ENCODE assay signal across 1 cellular context in the genomic region with DNA sequence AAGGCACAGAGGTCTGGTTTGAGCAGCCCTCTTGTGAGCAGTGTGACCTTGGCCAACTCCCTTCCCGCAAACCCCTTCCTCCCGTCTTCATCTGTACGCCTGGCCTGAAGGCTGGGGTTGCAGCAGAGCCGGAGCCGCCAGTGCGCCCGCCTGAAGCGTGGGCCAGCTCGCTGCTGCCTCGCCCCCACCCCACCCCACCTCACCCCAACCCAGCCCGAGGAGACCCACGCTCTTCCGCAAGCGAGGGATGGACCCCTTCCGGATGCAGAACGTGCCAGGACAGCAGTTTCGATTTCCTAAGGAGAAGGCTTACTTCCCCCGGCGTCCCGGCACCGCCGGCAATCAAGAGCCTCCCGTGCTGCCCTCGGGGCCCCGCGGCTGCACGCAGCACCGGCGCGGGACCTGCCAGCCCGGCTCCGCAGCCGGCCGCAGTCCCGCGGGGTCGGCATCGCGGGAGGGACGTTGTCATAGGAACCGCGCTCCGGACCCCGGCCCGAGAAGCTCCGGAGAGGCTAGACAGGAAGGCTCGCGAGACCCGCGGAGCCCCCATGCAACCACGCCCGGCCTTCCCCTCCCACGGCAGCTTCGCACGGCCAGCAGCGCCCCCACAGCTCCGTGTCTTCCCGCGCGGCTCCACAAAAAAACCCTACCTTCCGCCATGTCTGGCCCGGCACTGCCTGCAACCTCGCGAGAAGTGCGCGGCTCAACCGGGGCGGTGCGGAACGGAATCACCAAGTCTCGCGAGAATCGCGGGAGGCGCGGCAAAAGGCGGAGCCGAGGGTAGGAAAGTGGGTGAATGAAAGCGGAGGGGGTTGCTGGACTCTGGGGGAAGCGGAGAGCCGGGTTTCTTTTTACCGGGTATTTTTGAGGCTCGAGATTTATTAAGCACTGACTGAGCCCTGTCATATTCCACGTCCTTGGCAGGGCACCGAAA.
TF ChIP-seq lines count a peak whose summit lies in the region.

A gene with protein sequence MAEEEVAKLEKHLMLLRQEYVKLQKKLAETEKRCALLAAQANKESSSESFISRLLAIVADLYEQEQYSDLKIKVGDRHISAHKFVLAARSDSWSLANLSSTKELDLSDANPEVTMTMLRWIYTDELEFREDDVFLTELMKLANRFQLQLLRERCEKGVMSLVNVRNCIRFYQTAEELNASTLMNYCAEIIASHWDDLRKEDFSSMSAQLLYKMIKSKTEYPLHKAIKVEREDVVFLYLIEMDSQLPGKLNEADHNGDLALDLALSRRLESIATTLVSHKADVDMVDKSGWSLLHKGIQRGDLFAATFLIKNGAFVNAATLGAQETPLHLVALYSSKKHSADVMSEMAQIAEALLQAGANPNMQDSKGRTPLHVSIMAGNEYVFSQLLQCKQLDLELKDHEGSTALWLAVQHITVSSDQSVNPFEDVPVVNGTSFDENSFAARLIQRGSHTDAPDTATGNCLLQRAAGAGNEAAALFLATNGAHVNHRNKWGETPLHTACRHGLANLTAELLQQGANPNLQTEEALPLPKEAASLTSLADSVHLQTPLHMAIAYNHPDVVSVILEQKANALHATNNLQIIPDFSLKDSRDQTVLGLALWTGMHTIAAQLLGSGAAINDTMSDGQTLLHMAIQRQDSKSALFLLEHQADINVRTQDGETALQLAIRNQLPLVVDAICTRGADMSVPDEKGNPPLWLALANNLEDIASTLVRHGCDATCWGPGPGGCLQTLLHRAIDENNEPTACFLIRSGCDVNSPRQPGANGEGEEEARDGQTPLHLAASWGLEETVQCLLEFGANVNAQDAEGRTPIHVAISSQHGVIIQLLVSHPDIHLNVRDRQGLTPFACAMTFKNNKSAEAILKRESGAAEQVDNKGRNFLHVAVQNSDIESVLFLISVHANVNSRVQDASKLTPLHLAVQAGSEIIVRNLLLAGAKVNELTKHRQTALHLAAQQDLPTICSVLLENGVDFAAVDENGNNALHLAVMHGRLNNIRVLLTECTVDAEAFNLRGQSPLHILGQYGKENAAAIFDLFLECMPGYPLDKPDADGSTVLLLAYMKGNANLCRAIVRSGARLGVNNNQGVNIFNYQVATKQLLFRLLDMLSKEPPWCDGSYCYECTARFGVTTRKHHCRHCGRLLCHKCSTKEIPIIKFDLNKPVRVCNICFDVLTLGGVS (minus strand): TSS at position 698 of the 934 bp plus-strand sequence. CDS start 38 bp downstream, at position 660.

TF ChIP-seq in HepG2, 621 proteins besides CTCF, POLR2A, EP300 and RAD21 (continued from another document and continues in another):
- no peak; the same call in 1 of the 2 replicates for TF ChIP-seq ZSCAN21 (CRISPR knock-in tag; IDR thresholded peaks at IDR 0.05; ENCODE audit: borderline replicate concordance)
- TF ChIP-seq, protein P1, sequence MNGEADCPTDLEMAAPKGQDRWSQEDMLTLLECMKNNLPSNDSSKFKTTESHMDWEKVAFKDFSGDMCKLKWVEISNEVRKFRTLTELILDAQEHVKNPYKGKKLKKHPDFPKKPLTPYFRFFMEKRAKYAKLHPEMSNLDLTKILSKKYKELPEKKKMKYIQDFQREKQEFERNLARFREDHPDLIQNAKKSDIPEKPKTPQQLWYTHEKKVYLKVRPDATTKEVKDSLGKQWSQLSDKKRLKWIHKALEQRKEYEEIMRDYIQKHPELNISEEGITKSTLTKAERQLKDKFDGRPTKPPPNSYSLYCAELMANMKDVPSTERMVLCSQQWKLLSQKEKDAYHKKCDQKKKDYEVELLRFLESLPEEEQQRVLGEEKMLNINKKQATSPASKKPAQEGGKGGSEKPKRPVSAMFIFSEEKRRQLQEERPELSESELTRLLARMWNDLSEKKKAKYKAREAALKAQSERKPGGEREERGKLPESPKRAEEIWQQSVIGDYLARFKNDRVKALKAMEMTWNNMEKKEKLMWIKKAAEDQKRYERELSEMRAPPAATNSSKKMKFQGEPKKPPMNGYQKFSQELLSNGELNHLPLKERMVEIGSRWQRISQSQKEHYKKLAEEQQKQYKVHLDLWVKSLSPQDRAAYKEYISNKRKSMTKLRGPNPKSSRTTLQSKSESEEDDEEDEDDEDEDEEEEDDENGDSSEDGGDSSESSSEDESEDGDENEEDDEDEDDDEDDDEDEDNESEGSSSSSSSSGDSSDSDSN (CRISPR knock-in tag; IDR thresholded peaks at IDR 0.05): peak; percentile 81
- TF ChIP-seq CREM (IDR thresholded peaks at IDR 0.05): no peak
- no peak for TF ChIP-seq CREM (CRISPR knock-in tag; IDR thresholded peaks at IDR 0.05)
- TF ChIP-seq MLLT10 (CRISPR knock-in tag; IDR thresholded peaks at IDR 0.05): no peak
- 0 out of 2 replicates have a peak, but pooled peaks have one; percentile 49 for TF ChIP-seq GTF3A (CRISPR knock-in tag; conservative IDR thresholded peaks at IDR 0.05)
- TF ChIP-seq KDM2A (CRISPR knock-in tag; IDR thresholded peaks at IDR 0.05; ENCODE audit: borderline replicate concordance, low read depth): peak; percentile 97
- TF ChIP-seq, protein P2, sequence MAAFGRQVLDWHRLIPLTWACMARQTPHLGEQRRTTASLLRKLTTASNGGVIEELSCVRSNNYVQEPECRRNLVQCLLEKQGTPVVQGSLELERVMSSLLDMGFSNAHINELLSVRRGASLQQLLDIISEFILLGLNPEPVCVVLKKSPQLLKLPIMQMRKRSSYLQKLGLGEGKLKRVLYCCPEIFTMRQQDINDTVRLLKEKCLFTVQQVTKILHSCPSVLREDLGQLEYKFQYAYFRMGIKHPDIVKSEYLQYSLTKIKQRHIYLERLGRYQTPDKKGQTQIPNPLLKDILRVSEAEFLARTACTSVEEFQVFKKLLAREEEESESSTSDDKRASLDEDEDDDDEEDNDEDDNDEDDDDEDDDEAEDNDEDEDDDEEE (CRISPR knock-in tag; IDR thresholded peaks at IDR 0.05): 0 out of 2 replicates have a peak, but pooled peaks have one; percentile 18
- peak; percentile 69; the same call in 1 of the 2 replicates for TF ChIP-seq GATA4 (IDR thresholded peaks at IDR 0.05; ENCODE audit: borderline replicate concordance, low read depth)
- TF ChIP-seq, protein P3, sequence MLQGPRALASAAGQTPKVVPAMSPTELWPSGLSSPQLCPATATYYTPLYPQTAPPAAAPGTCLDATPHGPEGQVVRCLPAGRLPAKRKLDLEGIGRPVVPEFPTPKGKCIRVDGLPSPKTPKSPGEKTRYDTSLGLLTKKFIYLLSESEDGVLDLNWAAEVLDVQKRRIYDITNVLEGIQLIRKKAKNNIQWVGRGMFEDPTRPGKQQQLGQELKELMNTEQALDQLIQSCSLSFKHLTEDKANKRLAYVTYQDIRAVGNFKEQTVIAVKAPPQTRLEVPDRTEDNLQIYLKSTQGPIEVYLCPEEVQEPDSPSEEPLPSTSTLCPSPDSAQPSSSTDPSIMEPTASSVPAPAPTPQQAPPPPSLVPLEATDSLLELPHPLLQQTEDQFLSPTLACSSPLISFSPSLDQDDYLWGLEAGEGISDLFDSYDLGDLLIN (CRISPR knock-in tag; IDR thresholded peaks at IDR 0.05; ENCODE audit: borderline replicate concordance): no peak
- TF ChIP-seq, protein P4, sequence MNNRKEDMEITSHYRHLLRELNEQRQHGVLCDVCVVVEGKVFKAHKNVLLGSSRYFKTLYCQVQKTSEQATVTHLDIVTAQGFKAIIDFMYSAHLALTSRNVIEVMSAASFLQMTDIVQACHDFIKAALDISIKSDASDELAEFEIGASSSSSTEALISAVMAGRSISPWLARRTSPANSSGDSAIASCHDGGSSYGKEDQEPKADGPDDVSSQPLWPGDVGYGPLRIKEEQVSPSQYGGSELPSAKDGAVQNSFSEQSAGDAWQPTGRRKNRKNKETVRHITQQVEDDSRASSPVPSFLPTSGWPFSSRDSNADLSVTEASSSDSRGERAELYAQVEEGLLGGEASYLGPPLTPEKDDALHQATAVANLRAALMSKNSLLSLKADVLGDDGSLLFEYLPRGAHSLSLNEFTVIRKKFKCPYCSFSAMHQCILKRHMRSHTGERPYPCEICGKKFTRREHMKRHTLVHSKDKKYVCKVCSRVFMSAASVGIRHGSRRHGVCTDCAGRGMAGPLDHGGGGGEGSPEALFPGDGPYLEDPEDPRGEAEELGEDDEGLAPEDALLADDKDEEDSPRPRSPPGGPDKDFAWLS (CRISPR knock-in tag; IDR thresholded peaks at IDR 0.05; ENCODE audit: borderline replicate concordance): no peak
- peak; percentile 95 for TF ChIP-seq YEATS2 (CRISPR knock-in tag; IDR thresholded peaks at IDR 0.05; ENCODE audit: borderline replicate concordance)
- TF ChIP-seq ZFYVE20 (CRISPR knock-in tag; IDR thresholded peaks at IDR 0.05; ENCODE audit: borderline replicate concordance, low read depth): no peak
- TF ChIP-seq, protein P5, sequence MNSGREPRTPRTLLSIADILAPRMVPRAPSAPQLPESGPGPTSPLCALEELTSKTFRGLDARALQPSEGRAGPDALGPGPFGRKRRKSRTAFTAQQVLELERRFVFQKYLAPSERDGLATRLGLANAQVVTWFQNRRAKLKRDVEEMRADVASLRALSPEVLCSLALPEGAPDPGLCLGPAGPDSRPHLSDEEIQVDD (CRISPR knock-in tag; IDR thresholded peaks at IDR 0.05; ENCODE audit: borderline replicate concordance): no peak
- peak; percentile 66; the same call in 1 of the 2 replicates for TF ChIP-seq ZSCAN29 (CRISPR knock-in tag; conservative IDR thresholded peaks at IDR 0.05)
- no peak for TF ChIP-seq HNRNPL (IDR thresholded peaks at IDR 0.05; ENCODE audit: low read depth, low read length)
- TF ChIP-seq, protein P6, sequence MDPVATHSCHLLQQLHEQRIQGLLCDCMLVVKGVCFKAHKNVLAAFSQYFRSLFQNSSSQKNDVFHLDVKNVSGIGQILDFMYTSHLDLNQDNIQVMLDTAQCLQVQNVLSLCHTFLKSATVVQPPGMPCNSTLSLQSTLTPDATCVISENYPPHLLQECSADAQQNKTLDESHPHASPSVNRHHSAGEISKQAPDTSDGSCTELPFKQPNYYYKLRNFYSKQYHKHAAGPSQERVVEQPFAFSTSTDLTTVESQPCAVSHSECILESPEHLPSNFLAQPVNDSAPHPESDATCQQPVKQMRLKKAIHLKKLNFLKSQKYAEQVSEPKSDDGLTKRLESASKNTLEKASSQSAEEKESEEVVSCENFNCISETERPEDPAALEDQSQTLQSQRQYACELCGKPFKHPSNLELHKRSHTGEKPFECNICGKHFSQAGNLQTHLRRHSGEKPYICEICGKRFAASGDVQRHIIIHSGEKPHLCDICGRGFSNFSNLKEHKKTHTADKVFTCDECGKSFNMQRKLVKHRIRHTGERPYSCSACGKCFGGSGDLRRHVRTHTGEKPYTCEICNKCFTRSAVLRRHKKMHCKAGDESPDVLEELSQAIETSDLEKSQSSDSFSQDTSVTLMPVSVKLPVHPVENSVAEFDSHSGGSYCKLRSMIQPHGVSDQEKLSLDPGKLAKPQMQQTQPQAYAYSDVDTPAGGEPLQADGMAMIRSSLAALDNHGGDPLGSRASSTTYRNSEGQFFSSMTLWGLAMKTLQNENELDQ (CRISPR knock-in tag; IDR thresholded peaks at IDR 0.05; ENCODE audit: borderline replicate concordance): no peak
- no peak for TF ChIP-seq ZKSCAN5 (CRISPR knock-in tag; IDR thresholded peaks at IDR 0.05)
- TF ChIP-seq CEBPG (CRISPR knock-in tag; IDR thresholded peaks at IDR 0.05): no peak
- TF ChIP-seq, protein P7, sequence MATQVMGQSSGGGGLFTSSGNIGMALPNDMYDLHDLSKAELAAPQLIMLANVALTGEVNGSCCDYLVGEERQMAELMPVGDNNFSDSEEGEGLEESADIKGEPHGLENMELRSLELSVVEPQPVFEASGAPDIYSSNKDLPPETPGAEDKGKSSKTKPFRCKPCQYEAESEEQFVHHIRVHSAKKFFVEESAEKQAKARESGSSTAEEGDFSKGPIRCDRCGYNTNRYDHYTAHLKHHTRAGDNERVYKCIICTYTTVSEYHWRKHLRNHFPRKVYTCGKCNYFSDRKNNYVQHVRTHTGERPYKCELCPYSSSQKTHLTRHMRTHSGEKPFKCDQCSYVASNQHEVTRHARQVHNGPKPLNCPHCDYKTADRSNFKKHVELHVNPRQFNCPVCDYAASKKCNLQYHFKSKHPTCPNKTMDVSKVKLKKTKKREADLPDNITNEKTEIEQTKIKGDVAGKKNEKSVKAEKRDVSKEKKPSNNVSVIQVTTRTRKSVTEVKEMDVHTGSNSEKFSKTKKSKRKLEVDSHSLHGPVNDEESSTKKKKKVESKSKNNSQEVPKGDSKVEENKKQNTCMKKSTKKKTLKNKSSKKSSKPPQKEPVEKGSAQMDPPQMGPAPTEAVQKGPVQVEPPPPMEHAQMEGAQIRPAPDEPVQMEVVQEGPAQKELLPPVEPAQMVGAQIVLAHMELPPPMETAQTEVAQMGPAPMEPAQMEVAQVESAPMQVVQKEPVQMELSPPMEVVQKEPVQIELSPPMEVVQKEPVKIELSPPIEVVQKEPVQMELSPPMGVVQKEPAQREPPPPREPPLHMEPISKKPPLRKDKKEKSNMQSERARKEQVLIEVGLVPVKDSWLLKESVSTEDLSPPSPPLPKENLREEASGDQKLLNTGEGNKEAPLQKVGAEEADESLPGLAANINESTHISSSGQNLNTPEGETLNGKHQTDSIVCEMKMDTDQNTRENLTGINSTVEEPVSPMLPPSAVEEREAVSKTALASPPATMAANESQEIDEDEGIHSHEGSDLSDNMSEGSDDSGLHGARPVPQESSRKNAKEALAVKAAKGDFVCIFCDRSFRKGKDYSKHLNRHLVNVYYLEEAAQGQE (IDR thresholded peaks at IDR 0.05; ENCODE audit: borderline replicate concordance in 1 of 2, low read depth in 1 of 2, low read length in 2 of 2): no peak; a peak in 1 of 4 replicates
- TF ChIP-seq, protein P8, sequence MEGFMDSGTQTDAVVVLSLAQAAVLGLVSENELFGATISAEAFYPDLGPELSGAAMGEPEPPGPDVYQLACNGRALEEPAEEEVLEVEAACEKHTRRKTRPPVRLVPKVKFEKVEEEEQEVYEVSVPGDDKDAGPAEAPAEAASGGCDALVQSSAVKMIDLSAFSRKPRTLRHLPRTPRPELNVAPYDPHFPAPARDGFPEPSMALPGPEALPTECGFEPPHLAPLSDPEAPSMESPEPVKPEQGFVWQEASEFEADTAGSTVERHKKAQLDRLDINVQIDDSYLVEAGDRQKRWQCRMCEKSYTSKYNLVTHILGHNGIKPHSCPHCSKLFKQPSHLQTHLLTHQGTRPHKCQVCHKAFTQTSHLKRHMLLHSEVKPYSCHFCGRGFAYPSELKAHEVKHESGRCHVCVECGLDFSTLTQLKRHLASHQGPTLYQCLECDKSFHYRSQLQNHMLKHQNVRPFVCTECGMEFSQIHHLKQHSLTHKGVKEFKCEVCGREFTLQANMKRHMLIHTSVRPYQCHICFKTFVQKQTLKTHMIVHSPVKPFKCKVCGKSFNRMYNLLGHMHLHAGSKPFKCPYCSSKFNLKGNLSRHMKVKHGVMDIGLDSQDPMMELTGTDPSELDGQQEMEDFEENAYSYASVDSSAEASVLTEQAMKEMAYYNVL (CRISPR knock-in tag; IDR thresholded peaks at IDR 0.05; ENCODE audit: borderline replicate concordance): no peak
- no peak; the same call in 1 of the 2 replicates for TF ChIP-seq ZNF441 (CRISPR knock-in tag; IDR thresholded peaks at IDR 0.05; ENCODE audit: borderline replicate concordance)
- TF ChIP-seq, protein P9, sequence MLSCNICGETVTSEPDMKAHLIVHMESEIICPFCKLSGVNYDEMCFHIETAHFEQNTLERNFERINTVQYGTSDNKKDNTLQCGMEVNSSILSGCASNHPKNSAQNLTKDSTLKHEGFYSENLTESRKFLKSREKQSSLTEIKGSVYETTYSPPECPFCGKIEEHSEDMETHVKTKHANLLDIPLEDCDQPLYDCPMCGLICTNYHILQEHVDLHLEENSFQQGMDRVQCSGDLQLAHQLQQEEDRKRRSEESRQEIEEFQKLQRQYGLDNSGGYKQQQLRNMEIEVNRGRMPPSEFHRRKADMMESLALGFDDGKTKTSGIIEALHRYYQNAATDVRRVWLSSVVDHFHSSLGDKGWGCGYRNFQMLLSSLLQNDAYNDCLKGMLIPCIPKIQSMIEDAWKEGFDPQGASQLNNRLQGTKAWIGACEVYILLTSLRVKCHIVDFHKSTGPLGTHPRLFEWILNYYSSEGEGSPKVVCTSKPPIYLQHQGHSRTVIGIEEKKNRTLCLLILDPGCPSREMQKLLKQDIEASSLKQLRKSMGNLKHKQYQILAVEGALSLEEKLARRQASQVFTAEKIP (CRISPR knock-in tag; IDR thresholded peaks at IDR 0.05; ENCODE audit: borderline replicate concordance): no peak
- no peak for TF ChIP-seq CHD4 (IDR thresholded peaks at IDR 0.05; ENCODE audit: borderline replicate concordance, low read length)
- TF ChIP-seq PAX8 (CRISPR knock-in tag; IDR thresholded peaks at IDR 0.05; ENCODE audit: borderline replicate concordance): 0 out of 2 replicates have a peak, but pooled peaks have one; percentile 35
